16 cellular contexts compared by ENCODE assay signal in genomic region chr14:21075719-21076437, GRCh38. TPM values are rescaled to one million over a fixed set of nuclear protein-coding genes. Genes with fewer than 3 reads are reported as not detected.
DNase-seq lines count a peak whose midpoint lies in the region; ATAC-seq, FAIRE-seq and TF ChIP-seq lines count a peak whose summit lies in the region.
"Had no signal": no experiment of that assay in that cellular context is flagged by ENCODE, and none has a peak within 500 bp of the region (broad histone marks: within the 10 kb centered on the region; RNA-seq: fewer than 3 reads in every experiment).

No MANE protein-coding gene starts in this region.

- POLR2A ChIA-PET in K562 (lab: Yijun Ruan, JAX), result no interaction called here

- H3K4me3 ChIP-seq in BE2C (ENCODE audit: low read depth, low read length) (no peak overlapping the region), K562 (no peak overlapping the region), osteoblast (ENCODE audit: insufficient read depth, low read length) (no peak overlapping the region)
- H3K4me3 ChIP-seq: HAP-1 had no signal

- H3K9me1 ChIP-seq in K562 (ENCODE audit: control insufficient read depth, insufficient read depth, low read length), result no peaks in the 10 kb centered on the region

- intact Hi-C loops in K562 (cut with micrococcal nuclease), result no loop called here

- H3K79me2 ChIP-seq in K562 (ENCODE audit: control insufficient read depth, insufficient read depth, low read length) (no peaks in the 10 kb centered on the region), osteoblast (ENCODE audit: insufficient read depth, low read length) (peaks cover 17% of the 10 kb centered on the region)

- peaks cover 15% of the 10 kb centered on the region for H3K4me1 ChIP-seq in BE2C
- H3K4me1 ChIP-seq in K562 (replicated peaks in 1 of 2; ENCODE audit: control insufficient read depth in 2 of 2, insufficient read depth in 2 of 2, low read length in 2 of 2), result peaks cover 0 to 18% of the 10 kb centered on the region in 2 experiments; a peak in 3 of 5 replicates
- H3K4me1 ChIP-seq in osteoblast (ENCODE audit: insufficient read depth, low read length), result peaks cover 20% of the 10 kb centered on the region
- H3K4me1 ChIP-seq: HAP-1 had no signal

- H3K4me2 ChIP-seq in K562 (ENCODE audit: insufficient read depth, low read length) (no peak overlapping the region), osteoblast (ENCODE audit: insufficient read depth, low read length) (no peak overlapping the region)

- DNase-seq in BE2C (peak; percentile 56), GM13977 (ENCODE audit: low spot score) (peak; percentile 21), K562 (ENCODE audit: extremely low read depth in 1 of 4, low spot score in 3 of 4) (no peak), osteoblast (ENCODE audit: insufficient read length, low spot score, missing footprints) (peak; percentile 56), middle frontal gyrus (ENCODE audit: extremely low spot score, low spot score) (no peak), NCI-H1436 (lab: John Stamatoyannopoulos, UW) (no peak), hepatic stellate cell (ENCODE audit: low spot score) (no peak)
- DNase-seq: GDM1, NCI-H1092 treated with DMSO at 0.1 percent for 48 hours, NCI-H2081, NCI-H446 treated with DMSO at 0.1 percent for 48 hours, SHP77 treated with DMSO at 0.1 percent for 48 hours had no signal

- CTCF ChIA-PET in K562 (lab: Yijun Ruan, JAX; ENCODE audit: low intra/inter-chr PET ratio), result no interaction called here

- H3K9ac ChIP-seq in K562 (ENCODE audit: insufficient read depth in 1 of 2, low read depth in 2 of 2, low read length in 2 of 2), result no peak overlapping the region

- BruUV-seq in K562 (replicated peaks; lab: Mats Ljungman, UMichigan), result no TSS peak

- H4K20me1 ChIP-seq in K562 (replicated peaks; ENCODE audit: control insufficient read depth, insufficient read depth, low read length), result no peaks in the 10 kb centered on the region
- peaks cover 25% of the 10 kb centered on the region for H4K20me1 ChIP-seq in osteoblast (ENCODE audit: insufficient read depth, low read length)

- TF ChIP-seq CTCF in BE2C (IDR thresholded peaks at IDR 0.05; ENCODE audit: low read depth, low read length) (no peak), GM13977 (IDR thresholded peaks at IDR 0.05; ENCODE audit: extremely low read depth, insufficient read depth, missing control alignments) (no peak), K562 (IDR thresholded peaks at IDR 0.05 in 2 of 3, conservative IDR thresholded peaks at IDR 0.05 in 1 of 3; ENCODE audit: insufficient read depth in 2 of 3, low read depth in 1 of 3, low read length in 3 of 3) (no peak), osteoblast (IDR thresholded peaks at IDR 0.05; ENCODE audit: extremely low read depth, low read depth, low read length) (no peak)

- H3K27ac ChIP-seq in K562 (ENCODE audit: extremely low read depth, low read depth, low read length) (no peak overlapping the region), osteoblast (ENCODE audit: low read depth, low read length) (no peak overlapping the region)
- H3K27ac ChIP-seq: C4-2B had no signal

- 48% methylated on average over 5 of the region's 9 CpGs for WGBS in K562 (ENCODE audit: insufficient coverage, low coverage, missing lambda C conversion rate)

- no peak for TF ChIP-seq RAD21 in K562 (CRISPR knock-in tag; conservative IDR thresholded peaks at IDR 0.05 in 1 of 2, IDR thresholded peaks at IDR 0.05 in 1 of 2)

- FAIRE-seq in K562 (lab: Jason Lieb, UNC), result no peak

- H3K9me3 ChIP-seq in BE2C, result no peaks in the 10 kb centered on the region
- no peaks in the 10 kb centered on the region for H3K9me3 ChIP-seq in K562 (replicated peaks; ENCODE audit: control insufficient read depth, insufficient read depth, low read depth, low read length)
- H3K9me3 ChIP-seq in osteoblast (ENCODE audit: low read depth, low read length), result no peaks in the 10 kb centered on the region
- H3K9me3 ChIP-seq: HAP-1 had no signal

- no peak overlapping the region for H2AFZ ChIP-seq in K562 (ENCODE audit: low read depth, low read length)
- no peak overlapping the region for H2AFZ ChIP-seq in osteoblast (ENCODE audit: low read length)

- peaks cover 16% of the 10 kb centered on the region for H3K36me3 ChIP-seq in BE2C
- no peaks in the 10 kb centered on the region for H3K36me3 ChIP-seq in K562 (ENCODE audit: control insufficient read depth, insufficient read depth, low read length)
- H3K36me3 ChIP-seq in osteoblast (ENCODE audit: insufficient read depth, low read length), result peaks cover 73% of the 10 kb centered on the region

- no peak for ATAC-seq in K562

- H3K27me3 ChIP-seq in BE2C, result no peaks in the 10 kb centered on the region
- no peaks in the 10 kb centered on the region for H3K27me3 ChIP-seq in K562 (ENCODE audit: control insufficient read depth in 2 of 2, insufficient read depth in 2 of 2, low read length in 2 of 2)
- H3K27me3 ChIP-seq in osteoblast (ENCODE audit: insufficient read depth, low read length), result no peaks in the 10 kb centered on the region

- TF ChIP-seq EP300 in K562 (IDR thresholded peaks at IDR 0.05; ENCODE audit: low read length), result no peak

- TF ChIP-seq POLR2A in K562 (conservative IDR thresholded peaks at IDR 0.05), result no peak

- in situ Hi-C loops in GM13977 (cut with MboI; ENCODE audit: low pct_unique_long_range_greater_than_20kb, low sequenced_read_pairs, unreplicated experiment), result no loop called here
- in situ Hi-C loops in K562 (cut with MboI), result no loop called here

RNA-seq across cellular contexts. Expression of gene ARHGEF40, which starts 5.8 kb away (rescaled TPM):
- 41.9 TPM for polyA plus RNA-seq in BE2C (2012; ENCODE audit: insufficient read depth, insufficient read length, low read depth)
- 6.3 and 19.5 TPM in 2 replicates for total RNA-seq in K562 (2011; cell fraction: chromatin; rRNA removed; ENCODE audit: low replicate concordance)
- total RNA-seq in K562 (2011; cell fraction: nucleolus; rRNA removed), result 8.9 and 9.8 TPM in 2 replicates
- total RNA-seq in K562 (2011; cell fraction: nucleoplasm; rRNA removed), result 7.5 and 9.5 TPM in 2 replicates
- total RNA-seq in K562 (2014; rRNA removed) (3.9 and 4.0 TPM in 2 replicates), K562 (2014; rRNA removed; fragmentation: Illumina TruSeq; extraction: Trizol) (2.3 and 2.9 TPM in 2 replicates), K562 (2015; rRNA removed; fragmentation: Illumina TruSeq; extraction: Trizol) (3.3 and 3.7 TPM in 2 replicates), K562 (2021) (4.6 and 6.3 TPM in 2 replicates), osteoblast (33.3 and 35.4 TPM in 2 replicates)
- polyA plus RNA-seq in K562 (2011; rRNA removed) (3.8 and 4.0 TPM in 2 replicates), K562 (2014; fragmentation: Illumina TruSeq; extraction: Trizol) (4.6 and 5.0 TPM in 2 replicates), K562 (2014; fragmentation: Nextera tagmentation; extraction: Ambion mirVana) (under 1 TPM; 0.42 to 0.55 TPM), K562 (2014; rRNA removed) (4.6 and 4.7 TPM in 2 replicates)
- 5.6 and 9.9 TPM in 2 replicates for polyA plus RNA-seq in K562 (2011; cell fraction: cytosol; rRNA removed)
- polyA plus RNA-seq in K562 (2011; cell fraction: nucleus; rRNA removed), result 18.5 and 28.6 TPM in 2 replicates
- 3.6 and 7.8 TPM in 2 replicates for polyA plus RNA-seq in K562 (2012)
- polyA minus RNA-seq in K562 (2011; rRNA and poly(A)+ RNA removed), result 2.2 and 3.0 TPM in 2 replicates
- 1.8 and 2.2 TPM in 2 replicates for polyA minus RNA-seq in K562 (2011; cell fraction: cytosol; rRNA and poly(A)+ RNA removed)
- 3.9 and 4.0 TPM in 2 replicates for polyA minus RNA-seq in K562 (2011; cell fraction: nucleus; rRNA and poly(A)+ RNA removed)

RNA-seq across cellular contexts. Expression of gene RNASE8, which starts 18.3 kb away (rescaled TPM):
- polyA plus RNA-seq in BE2C (2012; ENCODE audit: insufficient read depth, insufficient read length, low read depth), result not detected
- not detected in 2 replicates for total RNA-seq in K562 (2011; cell fraction: chromatin; rRNA removed; ENCODE audit: low replicate concordance)
- total RNA-seq in K562 (2011; cell fraction: nucleolus; rRNA removed), result not detected in 2 replicates
- total RNA-seq in K562 (2011; cell fraction: nucleoplasm; rRNA removed), result not detected in 2 replicates
- total RNA-seq in K562 (2014; rRNA removed) (not detected in 2 replicates), K562 (2014; rRNA removed; fragmentation: Illumina TruSeq; extraction: Trizol) (not detected in 2 replicates), K562 (2015; rRNA removed; fragmentation: Illumina TruSeq; extraction: Trizol) (not detected in 2 replicates), K562 (2021) (not detected in 2 replicates), osteoblast (not detected in 2 replicates)
- polyA plus RNA-seq in K562 (2011; rRNA removed) (not detected in 2 replicates), K562 (2014; fragmentation: Illumina TruSeq; extraction: Trizol) (not detected in 2 replicates), K562 (2014; fragmentation: Nextera tagmentation; extraction: Ambion mirVana) (not detected), K562 (2014; rRNA removed) (not detected in 2 replicates)
- not detected in 2 replicates for polyA plus RNA-seq in K562 (2011; cell fraction: cytosol; rRNA removed)
- polyA plus RNA-seq in K562 (2011; cell fraction: nucleus; rRNA removed), result not detected in 2 replicates
- polyA plus RNA-seq in K562 (2012), result not detected in 2 replicates
- polyA minus RNA-seq in K562 (2011; rRNA and poly(A)+ RNA removed), result not detected in 2 replicates
- polyA minus RNA-seq in K562 (2011; cell fraction: cytosol; rRNA and poly(A)+ RNA removed), result not detected in 2 replicates
- polyA minus RNA-seq in K562 (2011; cell fraction: nucleus; rRNA and poly(A)+ RNA removed), result not detected in 2 replicates
- total RNA-seq: Daoy, RPMI7951 had no signal

RNA-seq across cellular contexts. Expression of gene ZNF219, which starts 22.6 kb away (rescaled TPM):
- polyA plus RNA-seq in BE2C (2012; ENCODE audit: insufficient read depth, insufficient read length, low read depth), result 78.8 TPM
- total RNA-seq in K562 (2011; cell fraction: chromatin; rRNA removed; ENCODE audit: low replicate concordance), result 10.9 and 15.3 TPM in 2 replicates
- total RNA-seq in K562 (2011; cell fraction: nucleolus; rRNA removed), result 9.5 TPM in 2 replicates
- total RNA-seq in K562 (2011; cell fraction: nucleoplasm; rRNA removed), result 10.8 and 13.2 TPM in 2 replicates
- 3.7 and 6.4 TPM in 2 replicates for total RNA-seq in K562 (2014; rRNA removed)
- 2.2 and 2.6 TPM in 2 replicates for total RNA-seq in K562 (2014; rRNA removed; fragmentation: Illumina TruSeq; extraction: Trizol)
- 4.1 and 4.3 TPM in 2 replicates for total RNA-seq in K562 (2015; rRNA removed; fragmentation: Illumina TruSeq; extraction: Trizol)
- total RNA-seq in K562 (2021), result 9.3 and 10.6 TPM in 2 replicates
- polyA plus RNA-seq in K562 (2011; rRNA removed), result 1.9 and 2.8 TPM in 2 replicates
- polyA plus RNA-seq in K562 (2011; cell fraction: cytosol; rRNA removed), result 2.7 and 15.0 TPM in 2 replicates
- 12.7 and 34.2 TPM in 2 replicates for polyA plus RNA-seq in K562 (2011; cell fraction: nucleus; rRNA removed)
- 5.6 and 6.2 TPM in 2 replicates for polyA plus RNA-seq in K562 (2012)
- 2.6 and 3.1 TPM in 2 replicates for polyA plus RNA-seq in K562 (2014; fragmentation: Illumina TruSeq; extraction: Trizol)
- polyA plus RNA-seq in K562 (2014; fragmentation: Nextera tagmentation; extraction: Ambion mirVana), result under 1 TPM; 0.29 to 0.53 TPM
- 7.7 and 7.8 TPM in 2 replicates for polyA plus RNA-seq in K562 (2014; rRNA removed)
- polyA minus RNA-seq in K562 (2011; rRNA and poly(A)+ RNA removed), result 2.0 and 3.0 TPM in 2 replicates
- 2.1 and 3.3 TPM in 2 replicates for polyA minus RNA-seq in K562 (2011; cell fraction: cytosol; rRNA and poly(A)+ RNA removed)
- 5.0 and 9.7 TPM in 2 replicates for polyA minus RNA-seq in K562 (2011; cell fraction: nucleus; rRNA and poly(A)+ RNA removed)
- 8.3 and 9.4 TPM in 2 replicates for total RNA-seq in osteoblast

RNA-seq across cellular contexts. Expression of gene TMEM253, which starts 25.0 kb away (rescaled TPM):
- polyA plus RNA-seq in BE2C (2012; ENCODE audit: insufficient read depth, insufficient read length, low read depth), result 4.6 TPM
- total RNA-seq in K562 (2011; cell fraction: chromatin; rRNA removed; ENCODE audit: low replicate concordance), result 0.25 TPM in 1 of 2 replicates, not detected in the other
- 0.33 TPM in 1 of 2 replicates, not detected in the other for total RNA-seq in K562 (2011; cell fraction: nucleolus; rRNA removed)
- 0.29 TPM in 1 of 2 replicates, not detected in the other for total RNA-seq in K562 (2011; cell fraction: nucleoplasm; rRNA removed)
- 0.24 and 0.27 TPM in 2 replicates for total RNA-seq in K562 (2014; rRNA removed)
- total RNA-seq in K562 (2014; rRNA removed; fragmentation: Illumina TruSeq; extraction: Trizol), result 0.11 and 0.13 TPM in 2 replicates
- total RNA-seq in K562 (2015; rRNA removed; fragmentation: Illumina TruSeq; extraction: Trizol), result not detected in 2 replicates
- total RNA-seq in K562 (2021), result 0.18 and 0.20 TPM in 2 replicates
- 0.07 TPM in 1 of 2 replicates, not detected in the other for polyA plus RNA-seq in K562 (2011; rRNA removed)
- 0.13 TPM in 1 of 2 replicates, not detected in the other for polyA plus RNA-seq in K562 (2011; cell fraction: cytosol; rRNA removed)
- polyA plus RNA-seq in K562 (2011; cell fraction: nucleus; rRNA removed), result 0.13 and 0.46 TPM in 2 replicates
- polyA plus RNA-seq in K562 (2012), result 0.18 and 0.29 TPM in 2 replicates
- 0.21 and 0.45 TPM in 2 replicates for polyA plus RNA-seq in K562 (2014; fragmentation: Illumina TruSeq; extraction: Trizol)
- polyA plus RNA-seq in K562 (2014; fragmentation: Nextera tagmentation; extraction: Ambion mirVana), result under 1 TPM; 0.25 to 0.61 TPM
- 0.23 TPM in 1 of 2 replicates, not detected in the other for polyA plus RNA-seq in K562 (2014; rRNA removed)
- 0.15 TPM in 1 of 2 replicates, not detected in the other for polyA minus RNA-seq in K562 (2011; rRNA and poly(A)+ RNA removed)
- not detected in 2 replicates for polyA minus RNA-seq in K562 (2011; cell fraction: cytosol; rRNA and poly(A)+ RNA removed)
- 0.22 and 0.27 TPM in 2 replicates for polyA minus RNA-seq in K562 (2011; cell fraction: nucleus; rRNA and poly(A)+ RNA removed)
- not detected in 2 replicates for total RNA-seq in osteoblast
- total RNA-seq: Daoy, RPMI7951 had no signal

RNA-seq across cellular contexts. Expression of gene RNASE7, which starts 33.7 kb away (rescaled TPM):
- polyA plus RNA-seq in BE2C (2012; ENCODE audit: insufficient read depth, insufficient read length, low read depth), result not detected
- not detected in 2 replicates for total RNA-seq in K562 (2011; cell fraction: chromatin; rRNA removed; ENCODE audit: low replicate concordance)
- not detected in 2 replicates for total RNA-seq in K562 (2011; cell fraction: nucleolus; rRNA removed)
- total RNA-seq in K562 (2011; cell fraction: nucleoplasm; rRNA removed), result not detected in 2 replicates
- total RNA-seq in K562 (2014; rRNA removed) (not detected in 2 replicates), K562 (2014; rRNA removed; fragmentation: Illumina TruSeq; extraction: Trizol) (not detected in 2 replicates), K562 (2015; rRNA removed; fragmentation: Illumina TruSeq; extraction: Trizol) (not detected in 2 replicates), K562 (2021) (not detected in 2 replicates), osteoblast (not detected in 2 replicates)
- polyA plus RNA-seq in K562 (2011; rRNA removed) (not detected in 2 replicates), K562 (2014; fragmentation: Illumina TruSeq; extraction: Trizol) (not detected in 2 replicates), K562 (2014; fragmentation: Nextera tagmentation; extraction: Ambion mirVana) (not detected), K562 (2014; rRNA removed) (not detected in 2 replicates)
- not detected in 2 replicates for polyA plus RNA-seq in K562 (2011; cell fraction: cytosol; rRNA removed)
- not detected in 2 replicates for polyA plus RNA-seq in K562 (2011; cell fraction: nucleus; rRNA removed)
- not detected in 2 replicates for polyA plus RNA-seq in K562 (2012)
- not detected in 2 replicates for polyA minus RNA-seq in K562 (2011; rRNA and poly(A)+ RNA removed)
- not detected in 2 replicates for polyA minus RNA-seq in K562 (2011; cell fraction: cytosol; rRNA and poly(A)+ RNA removed)
- not detected in 2 replicates for polyA minus RNA-seq in K562 (2011; cell fraction: nucleus; rRNA and poly(A)+ RNA removed)
- total RNA-seq: Daoy, RPMI7951 had no signal

Comparison
In these comparisons a context has a peak if more than half of its experiments do, and no peak if none do; other contexts are left out.
1. DNase-seq: peak in BE2C (single experiment), GM13977 (single experiment) and osteoblast (single experiment); none in K562 (0 of 4), middle frontal gyrus (single experiment), NCI-H1436 (single experiment) and hepatic stellate cell (single experiment).